In genomic region chr5:139390639-139391569, GRCh38 we compare ENCODE assay signal across 9 cellular contexts. TPM values are rescaled to one million over a fixed set of nuclear protein-coding genes. Genes with fewer than 3 reads are reported as not detected.
A peak's percentile ranks its signal among the peaks of the same experiment; 100 is the strongest.
DNase-seq lines count a peak whose midpoint lies in the region; ATAC-seq and TF ChIP-seq lines count a peak whose summit lies in the region.
"Had no signal": no experiment of that assay in that cellular context is flagged by ENCODE, and none has a peak within 500 bp of the region (broad histone marks: within the 10 kb centered on the region; RNA-seq: fewer than 3 reads in every experiment).

No MANE protein-coding gene starts in this region.

- H3K9me2 ChIP-seq in Karpas-422 (replicated peaks; ENCODE audit: insufficient read depth, low read length), result no peaks in the 10 kb centered on the region

- H3K79me2 ChIP-seq in Karpas-422 (ENCODE audit: low read length), result peaks cover 22% of the 10 kb centered on the region; the same call in 1 of the 2 replicates
- H3K79me2 ChIP-seq in mammary epithelial cell (ENCODE audit: insufficient read depth, low read length), result no peaks in the 10 kb centered on the region

- H2AFZ ChIP-seq in Karpas-422 (ENCODE audit: low read length) (peak overlapping the region; percentile 73; the same call in 1 of the 2 replicates), mammary epithelial cell (ENCODE audit: low read depth, low read length) (peak overlapping the region; percentile 81)

- in situ Hi-C loops in mammary epithelial cell (cut with MboI; ENCODE audit: low sequenced_read_pairs in 2 of 2), result no loop called here

- ATAC-seq in psoas muscle (peak in 2 of 4 donors; percentile 7 to 21), GM21423 (IDR thresholded peaks at IDR 0.05; ENCODE audit: unreplicated experiment) (no peak), HG03354 (IDR thresholded peaks at IDR 0.05; ENCODE audit: poor library complexity, severe bottlenecking, unreplicated experiment) (no peak)

- intact Hi-C loops in mammary epithelial cell (cut with micrococcal nuclease), result loop anchor here (2.0 kb wide), 1 partner anchor 54 kb away; no protein-coding TSS in a partner anchor
- intact Hi-C loops in psoas muscle (cut with DNase I), result loop anchor here in 1 of 2 donors (5.0 kb wide), 1 partner anchor 49 kb away; the partner anchor contains the start of gene PAIP2

- WGBS in mammary epithelial cell (ENCODE audit: low coverage, missing lambda C conversion rate), result 92% methylated on average over 8 of the region's 10 CpGs
- WGBS in psoas muscle, 3 donors, result 19 to 41% (median 27%) methylated on average over 10 of the region's 10 CpGs

- H3K27me3 ChIP-seq in Karpas-422 (ENCODE audit: low read length) (no peaks in the 10 kb centered on the region), mammary epithelial cell (ENCODE audit: insufficient read depth, low read length) (peaks cover 14% of the 10 kb centered on the region), psoas muscle (ENCODE audit: insufficient read depth in 3 of 3, low read length in 2 of 3) (no peaks in the 10 kb centered on the region)

- H3K4me2 ChIP-seq in Karpas-422 (ENCODE audit: low read depth, low read length, poor library complexity, severe bottlenecking) (peak overlapping the region; percentile 71), mammary epithelial cell (ENCODE audit: insufficient read depth, low read depth, low read length) (peak overlapping the region; percentile 63)

- H3K9me3 ChIP-seq in Karpas-422 (ENCODE audit: low read length), result no peaks in the 10 kb centered on the region
- H3K9me3 ChIP-seq in mammary epithelial cell (replicated peaks; ENCODE audit: insufficient read depth, low read length), result peaks cover 7% of the 10 kb centered on the region
- no peaks in the 10 kb centered on the region for H3K9me3 ChIP-seq in psoas muscle

- H3K27ac ChIP-seq in Karpas-422 (ENCODE audit: low read length) (peak overlapping the region; percentile 78), mammary epithelial cell (ENCODE audit: insufficient read depth, low read depth, low read length) (peak overlapping the region; percentile 40), psoas muscle (peak overlapping the region; percentile 100)

- peak overlapping the region; percentile 85 for H3K4me3 ChIP-seq in Karpas-422 (ENCODE audit: low read length)
- H3K4me3 ChIP-seq in mammary epithelial cell (replicated peaks in 1 of 3; ENCODE audit: insufficient read depth in 1 of 3, low read depth in 2 of 3, low read length in 3 of 3), result no peak overlapping the region
- H3K4me3 ChIP-seq in psoas muscle, result peak overlapping the region; percentile 93

- TF ChIP-seq CTCF in mammary epithelial cell (conservative IDR thresholded peaks at IDR 0.05 in 1 of 2, IDR thresholded peaks at IDR 0.05 in 1 of 2; ENCODE audit: extremely low read depth in 1 of 2, insufficient read depth in 1 of 2, low read depth in 1 of 2, low read length in 2 of 2) (no peak), psoas muscle (IDR thresholded peaks at IDR 0.05) (no peak)

- no peaks in the 10 kb centered on the region for H4K20me1 ChIP-seq in Karpas-422 (ENCODE audit: insufficient read depth, low read depth, low read length)
- no peaks in the 10 kb centered on the region for H4K20me1 ChIP-seq in mammary epithelial cell (ENCODE audit: insufficient read depth, low read length)

- CTCF ChIA-PET in mammary epithelial cell (lab: Charles Lee; ENCODE audit: low non-redundant PET), result interaction anchor here (0.6 kb wide), 1 partner anchor 280 kb away, joined by 3 read pairs; no protein-coding TSS in a partner anchor

- dilution Hi-C loops in mammary epithelial cell (cut with HindIII; ENCODE audit: low sequenced_read_pairs), result no loop called here

- DNase-seq in EL, result peak; percentile 30
- no peak for DNase-seq in Karpas-422
- no peak for DNase-seq in mammary epithelial cell
- DNase-seq in psoas muscle, result peak in 1 of 2 donors; percentile 60
- no peak for DNase-seq in NCI-H345 (lab: John Stamatoyannopoulos, UW)
- DNase-seq in DMS53 treated with DMSO at 0.1 percent for 48 hours (lab: John Stamatoyannopoulos, UW; ENCODE audit: unreplicated experiment), result no peak

- H3K4me1 ChIP-seq in Karpas-422 (ENCODE audit: low read length) (peaks cover 62% of the 10 kb centered on the region), mammary epithelial cell (ENCODE audit: insufficient read depth, low read length) (peaks cover 18% of the 10 kb centered on the region), psoas muscle (peaks cover 47% of the 10 kb centered on the region)

- H3K9ac ChIP-seq in Karpas-422 (ENCODE audit: low read length) (peak overlapping the region; percentile 88), mammary epithelial cell (ENCODE audit: insufficient read depth, low read length) (no peak overlapping the region)

- no TSS peak for BruUV-seq in mammary epithelial cell (replicated peaks; lab: Mats Ljungman, UMichigan)

- no peaks in the 10 kb centered on the region for H3K36me3 ChIP-seq in Karpas-422 (ENCODE audit: insufficient read depth, low read length)
- H3K36me3 ChIP-seq in mammary epithelial cell (ENCODE audit: insufficient read depth, low read length), result no peaks in the 10 kb centered on the region
- peaks cover 0 to 10% of the 10 kb centered on the region in 2 donors for H3K36me3 ChIP-seq in psoas muscle (ENCODE audit: insufficient read depth in 1 of 2, low read depth in 1 of 2)

RNA-seq across cellular contexts. Expression of gene MZB1, which starts 1.2 kb away (rescaled TPM):
- 28.8 and 31.0 TPM in 2 replicates for total RNA-seq in Karpas-422 (2014; rRNA removed; shearing (Covaris generic); ENCODE audit: low replicate concordance)
- total RNA-seq in mammary epithelial cell (not detected), psoas muscle (1 to 10 TPM in 2 of 4 donors, under 1 TPM in 2; 0.57 to 1.2 (median 0.84) TPM)
- polyA plus RNA-seq in mammary epithelial cell (not detected), psoas muscle (under 1 TPM; 0.03 to 0.25 (median 0.25) TPM)
- not detected for polyA minus RNA-seq in mammary epithelial cell

RNA-seq across cellular contexts. Expression of gene PROB1, which starts 4.0 kb away (rescaled TPM):
- total RNA-seq in Karpas-422 (2014; rRNA removed; shearing (Covaris generic); ENCODE audit: low replicate concordance), result 0.78 and 2.3 TPM in 2 replicates
- total RNA-seq in mammary epithelial cell, result under 1 TPM; 0.38 to 0.67 TPM
- 0.03 TPM for polyA plus RNA-seq in mammary epithelial cell
- not detected for polyA minus RNA-seq in mammary epithelial cell
- 10 to 100 TPM; 42.3 to 86.7 (median 67.9) TPM for total RNA-seq in psoas muscle
- polyA plus RNA-seq in psoas muscle, result 10 to 100 TPM; 15.2 to 31.3 (median 30.1) TPM

RNA-seq across cellular contexts. Expression of gene SLC23A1, which starts 7.8 kb away (rescaled TPM):
- total RNA-seq in Karpas-422 (2014; rRNA removed; shearing (Covaris generic); ENCODE audit: low replicate concordance), result not detected in 2 replicates
- not detected for total RNA-seq in mammary epithelial cell
- not detected for polyA plus RNA-seq in mammary epithelial cell
- polyA minus RNA-seq in mammary epithelial cell, result not detected
- total RNA-seq in psoas muscle, result not detected
- under 1 TPM in 1 of 3 donors, not detected in 2; 0.03 TPM for polyA plus RNA-seq in psoas muscle
- total RNA-seq: glomerular endothelial cell had no signal

RNA-seq across cellular contexts. Expression of gene SPATA24, which starts 13.0 kb away (rescaled TPM):
- total RNA-seq in Karpas-422 (2014; rRNA removed; shearing (Covaris generic); ENCODE audit: low replicate concordance), result 4.6 and 7.7 TPM in 2 replicates
- total RNA-seq in mammary epithelial cell (1 to 10 TPM; 3.2 to 5.4 TPM), psoas muscle (10 to 100 TPM in 2 of 4 donors, 1 to 10 TPM in 2; 6.7 to 14.6 (median 10.6) TPM)
- polyA plus RNA-seq in mammary epithelial cell (4.1 TPM), psoas muscle (10 to 100 TPM; 11.2 to 18.8 (median 18.3) TPM)
- polyA minus RNA-seq in mammary epithelial cell, result not detected

RNA-seq across cellular contexts. Expression of gene DNAJC18, which starts 48.4 kb away (rescaled TPM):
- 6.0 and 9.0 TPM in 2 replicates for total RNA-seq in Karpas-422 (2014; rRNA removed; shearing (Covaris generic); ENCODE audit: low replicate concordance)
- 10 to 100 TPM in 1 of 2 donors, 1 to 10 TPM in 1; 6.7 to 12.9 TPM for total RNA-seq in mammary epithelial cell
- 3.3 TPM for polyA plus RNA-seq in mammary epithelial cell
- polyA minus RNA-seq in mammary epithelial cell, result 6.6 TPM
- 10 to 100 TPM in 2 of 4 donors, 1 to 10 TPM in 2; 9.0 to 10.7 (median 10.2) TPM for total RNA-seq in psoas muscle
- polyA plus RNA-seq in psoas muscle, result 10 to 100 TPM in 2 of 3 donors, 1 to 10 TPM in 1; 2.6 to 14.5 (median 13.7) TPM

Comparison
In these comparisons a context has a peak if more than half of its experiments do, and no peak if none do; other contexts are left out.
1. H3K27ac ChIP-seq: peak in every context shown above with its lines; median percentile 100 in psoas muscle; 78 in Karpas-422; 40 in mammary epithelial cell.
2. H3K4me3 ChIP-seq: peak in Karpas-422 (single experiment) and psoas muscle (single experiment); none in mammary epithelial cell (0 of 3).
3. RNA of gene MZB1, which starts 1.2 kb away (total RNA-seq): 28.8 to 31.0 TPM in Karpas-422; 0.57 to 1.2 TPM in psoas muscle and not detected in mammary epithelial cell; every median in the first group is over 10 times any median in the second.
4. RNA of gene PROB1, which starts 4.0 kb away (total RNA-seq): 42.3 to 86.7 TPM in psoas muscle; 0.78 to 2.3 TPM in Karpas-422 and 0.38 to 0.67 TPM in mammary epithelial cell; every median in the first group is over 10 times any median in the second.